Comparison of ENCODE assay signal across 1 cellular context in the genomic region with DNA sequence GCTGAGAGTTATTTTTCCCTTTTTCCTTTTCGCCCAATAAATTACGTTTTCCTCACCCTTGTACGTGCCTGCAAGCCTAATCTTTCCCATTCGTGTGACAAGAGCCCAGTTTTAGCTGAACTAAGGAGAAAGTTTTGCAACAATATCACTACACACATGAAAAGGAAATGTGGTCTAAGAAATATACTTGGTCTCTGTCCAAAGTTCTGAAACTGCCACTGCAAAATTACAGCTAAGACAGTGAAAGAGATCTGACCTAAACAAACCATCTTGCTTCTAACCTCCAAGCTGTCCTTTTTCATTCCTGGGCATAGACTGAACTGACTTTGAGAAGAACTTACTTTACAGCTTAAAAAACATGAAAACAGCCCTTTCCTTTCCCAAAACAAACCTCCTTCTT.
TF ChIP-seq lines count a peak whose summit lies in the region.

No MANE protein-coding gene starts in this region.

TF ChIP-seq in SK-N-SH treated with all-trans-retinoic acid at 6 μM for 48 hours, 23 proteins besides CTCF, POLR2A, EP300 and RAD21 (continued from another document):
- no peak for TF ChIP-seq CSDC2 (CRISPR knock-in tag; IDR thresholded peaks at IDR 0.05)
